Comparison of ENCODE assay signal across 11 cellular contexts in genomic region chr17:64920419-64921172, GRCh38. TPM values are rescaled to one million over a fixed set of nuclear protein-coding genes. Genes with fewer than 3 reads are reported as not detected.
DNase-seq lines count a peak whose midpoint lies in the region; ATAC-seq, FAIRE-seq and TF ChIP-seq lines count a peak whose summit lies in the region.
"Had no signal": no experiment of that assay in that cellular context is flagged by ENCODE, and none has a peak within 500 bp of the region (broad histone marks: within the 10 kb centered on the region; RNA-seq: fewer than 3 reads in every experiment).

No MANE protein-coding gene starts in this region.

- H3K36me3 ChIP-seq in tibial artery = no peaks in the 10 kb centered on the region
- H3K36me3 ChIP-seq: pancreas had no signal

- peaks cover 7% of the 10 kb centered on the region for H3K4me1 Mint-ChIP-seq in activated CD4-positive, alpha-beta memory T cell treated with anti-CD3 and anti-CD28 coated beads for 36 hours (ENCODE audit: low read depth)

- peak overlapping the region in 1 of 2 experiments; percentile 86; a peak in 3 of 6 replicates for H3K27ac ChIP-seq in A549
- H3K27ac ChIP-seq in tibial artery = peak overlapping the region in 1 of 2 donors; percentile 86

- POLR2A ChIA-PET in A549 (lab: Yijun Ruan, JAX) = no interaction called here
- POLR2A ChIA-PET in activated CD4-positive, alpha-beta memory T cell treated with anti-CD3 and anti-CD28 coated beads for 36 hours (lab: Charles Lee) = no interaction called here

- TF ChIP-seq RAD21 in A549 (conservative IDR thresholded peaks at IDR 0.05 in 1 of 2, IDR thresholded peaks at IDR 0.05 in 1 of 2) = 0 out of 5 replicates have a peak, but pooled peaks of 1 of the 2 experiments have one; percentile 11

- H3K4me3 ChIP-seq in A549 (no peak overlapping the region), tibial artery (no peak overlapping the region)

- DNase-seq in A549 (ENCODE audit: low read depth in 1 of 2, low spot score in 1 of 2) (peak; percentile 24 to 41), G401 (ENCODE audit: low spot score) (peak; percentile 4), islet precursor cell (peak; percentile 63), tibial artery (no peak), NCI-H82 (lab: John Stamatoyannopoulos, UW) (no peak), urothelium cell line (ENCODE audit: low spot score) (no peak)
- DNase-seq in activated CD4-positive, alpha-beta memory T cell treated with anti-CD3 and anti-CD28 coated beads for 36 hours = no peak
- no peak for DNase-seq in activated CD4-positive, CD25-positive, alpha-beta regulatory T cell treated with anti-CD3 and anti-CD28 coated beads, Interleukin-2, amount 50 U/mL, for 72 hours
- DNase-seq: NCI-H2029 treated with DMSO at 0.1 percent for 48 hours; stimulated activated CD8-positive, alpha-beta memory T cell treated with anti-CD3 and anti-CD28 coated beads, Interleukin-4, amount 100 ng/mL, for 48 hours had no signal

- peak overlapping the region; percentile 81 for H3K4me3 Mint-ChIP-seq in activated CD4-positive, alpha-beta memory T cell treated with anti-CD3 and anti-CD28 coated beads for 36 hours

- WGBS in A549 (ENCODE audit: missing lambda C conversion rate) = 92% methylated on average over 12 of the region's 12 CpGs

- H3K4me2 ChIP-seq in A549 = peak overlapping the region; percentile 69

- in situ Hi-C loops in G401 (cut with HindIII; ENCODE audit: low sequenced_read_pairs) = no loop called here

- intact Hi-C loops in activated CD4-positive, alpha-beta memory T cell treated with anti-CD3 and anti-CD28 coated beads for 36 hours (cut with micrococcal nuclease) = no loop called here
- intact Hi-C loops in tibial artery (cut with DNase I; ENCODE audit: low total_unique reads) = no loop called here

- peak overlapping the region; percentile 87 for H3K27ac Mint-ChIP-seq in activated CD4-positive, alpha-beta memory T cell treated with anti-CD3 and anti-CD28 coated beads for 36 hours

- H3K27me3 ChIP-seq in tibial artery = no peaks in the 10 kb centered on the region
- H3K27me3 ChIP-seq: pancreas had no signal

- no peak for ATAC-seq in A549

- H3K9me3 ChIP-seq in A549 = no peaks in the 10 kb centered on the region
- H3K9me3 ChIP-seq in tibial artery = no peaks in the 10 kb centered on the region
- H3K9me3 ChIP-seq: pancreas had no signal

- no peak for TF ChIP-seq CTCF in A549 (IDR thresholded peaks at IDR 0.05)
- TF ChIP-seq CTCF in tibial artery (IDR thresholded peaks at IDR 0.05) = no peak

- TF ChIP-seq EP300 in A549 (IDR thresholded peaks at IDR 0.05) = no peak

- H3K9me3 Mint-ChIP-seq in activated CD4-positive, alpha-beta memory T cell treated with anti-CD3 and anti-CD28 coated beads for 36 hours = no peaks in the 10 kb centered on the region

- CTCF ChIA-PET in A549 (lab: Yijun Ruan, JAX) = interaction anchor here (0.6 to 2.9 kb wide), 9 partner anchors 9 to 278 kb away, joined by 3 to 34 read pairs (median 4); partner anchors contain the start of gene RGS9
- CTCF ChIA-PET in activated CD4-positive, alpha-beta memory T cell treated with anti-CD3 and anti-CD28 coated beads for 36 hours (lab: Charles Lee) = interaction anchor here (0.7 to 2.5 kb wide), 4 partner anchors 18 to 311 kb away, joined by 4 to 21 read pairs (median 6); no protein-coding TSS in a partner anchor

- H3K36me3 Mint-ChIP-seq in activated CD4-positive, alpha-beta memory T cell treated with anti-CD3 and anti-CD28 coated beads for 36 hours = no peaks in the 10 kb centered on the region

- H3K27me3 Mint-ChIP-seq in activated CD4-positive, alpha-beta memory T cell treated with anti-CD3 and anti-CD28 coated beads for 36 hours = no peaks in the 10 kb centered on the region

- H3K4me1 ChIP-seq in A549 (peaks cover 8% of the 10 kb centered on the region; the same call in 1 of the 3 replicates), tibial artery (peaks cover 0 to 7% (median 4%) of the 10 kb centered on the region in 4 donors)

- FAIRE-seq in A549 (lab: Jason Lieb, UNC) = no peak
- FAIRE-seq in urothelium cell line (lab: Jason Lieb, UNC) = no peak
- FAIRE-seq: pancreas had no signal

- TF ChIP-seq POLR2A in A549 (IDR thresholded peaks at IDR 0.05; ENCODE audit: low read length) = 0 out of 2 replicates have a peak, but pooled peaks have one; percentile 7

TF ChIP-seq in A549, 52 proteins besides CTCF, POLR2A, EP300 and RAD21:
- TF ChIP-seq HES2 (IDR thresholded peaks at IDR 0.05) = 0 out of 2 replicates have a peak, but pooled peaks have one; percentile 11
- TF ChIP-seq CHD2 (IDR thresholded peaks at IDR 0.05; ENCODE audit: low read length, partially characterized antibody) = peak; percentile 27
- no peak for TF ChIP-seq NR3C1 (IDR thresholded peaks at IDR 0.05)
- no peak for TF ChIP-seq HOXA7 (CRISPR knock-in tag; IDR thresholded peaks at IDR 0.05)

RNA-seq across cellular contexts. Expression of gene LRRC37A3, which starts 1.3 kb away (rescaled TPM):
- polyA plus RNA-seq in A549 (2011; rRNA removed) (4.9 and 6.9 TPM in 2 replicates), A549 (2017; fragmentation: RNase III; extraction: RNeasy Plus Mini Kit Qiagen cat#74134 plus additional on column Dnase treatment) (2.7 to 3.8 TPM (median 2.8 TPM) in 3 replicates)
- polyA plus RNA-seq in A549 (2012; cell fraction: cytosol; rRNA removed) = 1.3 and 1.7 TPM in 2 replicates
- 3.1 and 7.3 TPM in 2 replicates for polyA plus RNA-seq in A549 (2012; cell fraction: nucleus; rRNA removed)
- polyA minus RNA-seq in A549 (2011; rRNA and poly(A)+ RNA removed) = 11.3 and 19.7 TPM in 2 replicates
- 4.6 and 4.7 TPM in 2 replicates for total RNA-seq in G401 (2014; rRNA removed; shearing (Covaris generic))
- total RNA-seq in activated CD4-positive, alpha-beta memory T cell treated with anti-CD3 and anti-CD28 coated beads for 36 hours = 1 to 10 TPM; 6.9 to 8.5 TPM

Comparison
In these comparisons a context has a peak if more than half of its experiments do, and no peak if none do; other contexts are left out.
1. DNase-seq: peak in A549 (2 of 2), G401 (single experiment) and islet precursor cell (single experiment); none in activated CD4-positive, alpha-beta memory T cell treated with anti-CD3 and anti-CD28 coated beads for 36 hours (single experiment), tibial artery (0 of 2), activated CD4-positive, CD25-positive, alpha-beta regulatory T cell treated with anti-CD3 and anti-CD28 coated beads, Interleukin-2, amount 50 U/mL, for 72 hours (single experiment), NCI-H82 (single experiment) and urothelium cell line (single experiment).